In the genomic region with DNA sequence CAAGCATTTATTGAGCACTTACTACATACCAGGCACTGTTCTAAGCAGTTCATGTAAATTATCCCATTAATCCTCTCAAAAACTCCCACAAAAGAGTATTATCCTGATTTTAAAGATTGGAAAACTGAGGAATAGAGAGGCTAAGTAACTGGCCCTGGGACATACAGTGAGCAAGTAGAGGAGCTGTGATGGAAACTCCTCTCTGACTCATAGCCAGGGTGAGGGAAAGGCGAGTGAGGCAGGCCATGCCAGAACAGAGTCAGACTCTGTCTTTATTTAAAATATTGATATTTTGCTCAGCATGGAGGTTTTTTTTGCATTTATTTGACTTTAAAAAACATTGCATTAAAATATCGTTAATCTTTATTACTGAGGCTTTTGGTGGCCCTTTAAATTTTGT, we compare ENCODE assay signal across 1 cellular context.
TF ChIP-seq lines count a peak whose summit lies in the region.

No MANE protein-coding gene starts in this region.

TF ChIP-seq in HCT116, 20 proteins besides CTCF, POLR2A, EP300 and RAD21 (continued from another document):
- TF ChIP-seq, protein P1, sequence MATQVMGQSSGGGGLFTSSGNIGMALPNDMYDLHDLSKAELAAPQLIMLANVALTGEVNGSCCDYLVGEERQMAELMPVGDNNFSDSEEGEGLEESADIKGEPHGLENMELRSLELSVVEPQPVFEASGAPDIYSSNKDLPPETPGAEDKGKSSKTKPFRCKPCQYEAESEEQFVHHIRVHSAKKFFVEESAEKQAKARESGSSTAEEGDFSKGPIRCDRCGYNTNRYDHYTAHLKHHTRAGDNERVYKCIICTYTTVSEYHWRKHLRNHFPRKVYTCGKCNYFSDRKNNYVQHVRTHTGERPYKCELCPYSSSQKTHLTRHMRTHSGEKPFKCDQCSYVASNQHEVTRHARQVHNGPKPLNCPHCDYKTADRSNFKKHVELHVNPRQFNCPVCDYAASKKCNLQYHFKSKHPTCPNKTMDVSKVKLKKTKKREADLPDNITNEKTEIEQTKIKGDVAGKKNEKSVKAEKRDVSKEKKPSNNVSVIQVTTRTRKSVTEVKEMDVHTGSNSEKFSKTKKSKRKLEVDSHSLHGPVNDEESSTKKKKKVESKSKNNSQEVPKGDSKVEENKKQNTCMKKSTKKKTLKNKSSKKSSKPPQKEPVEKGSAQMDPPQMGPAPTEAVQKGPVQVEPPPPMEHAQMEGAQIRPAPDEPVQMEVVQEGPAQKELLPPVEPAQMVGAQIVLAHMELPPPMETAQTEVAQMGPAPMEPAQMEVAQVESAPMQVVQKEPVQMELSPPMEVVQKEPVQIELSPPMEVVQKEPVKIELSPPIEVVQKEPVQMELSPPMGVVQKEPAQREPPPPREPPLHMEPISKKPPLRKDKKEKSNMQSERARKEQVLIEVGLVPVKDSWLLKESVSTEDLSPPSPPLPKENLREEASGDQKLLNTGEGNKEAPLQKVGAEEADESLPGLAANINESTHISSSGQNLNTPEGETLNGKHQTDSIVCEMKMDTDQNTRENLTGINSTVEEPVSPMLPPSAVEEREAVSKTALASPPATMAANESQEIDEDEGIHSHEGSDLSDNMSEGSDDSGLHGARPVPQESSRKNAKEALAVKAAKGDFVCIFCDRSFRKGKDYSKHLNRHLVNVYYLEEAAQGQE (IDR thresholded peaks at IDR 0.05; ENCODE audit: low read depth), result no peak
- TF ChIP-seq YY1 (IDR thresholded peaks at IDR 0.05; ENCODE audit: extremely low read depth, insufficient replicate concordance, low read depth, low read length), result no peak
- no peak for TF ChIP-seq SIN3A (IDR thresholded peaks at IDR 0.05; ENCODE audit: low read depth)
- TF ChIP-seq EZH2 (IDR thresholded peaks at IDR 0.05), result no peak
- TF ChIP-seq SRF (IDR thresholded peaks at IDR 0.05; ENCODE audit: low read depth), result no peak
- TF ChIP-seq SP1 (IDR thresholded peaks at IDR 0.05; ENCODE audit: low read depth), result no peak
- TF ChIP-seq TCF7L2 (IDR thresholded peaks at IDR 0.05; ENCODE audit: borderline replicate concordance, extremely low read depth, insufficient read depth, insufficient read length), result no peak
- TF ChIP-seq ZFX (IDR thresholded peaks at IDR 0.05), result no peak
- no peak for TF ChIP-seq ATF3 (IDR thresholded peaks at IDR 0.05)
- TF ChIP-seq FOSL1 (IDR thresholded peaks at IDR 0.05; ENCODE audit: low read depth), result no peak
- no peak for TF ChIP-seq ELF1 (IDR thresholded peaks at IDR 0.05; ENCODE audit: borderline replicate concordance, low read depth)
